ENCODE assay signal across 14 cellular contexts in genomic region chr5:124724357-124725039, GRCh38. TPM values are rescaled to one million over a fixed set of nuclear protein-coding genes. Genes with fewer than 3 reads are reported as not detected.
DNase-seq lines count a peak whose midpoint lies in the region; ATAC-seq and TF ChIP-seq lines count a peak whose summit lies in the region.
"Had no signal": no experiment of that assay in that cellular context is flagged by ENCODE, and none has a peak within 500 bp of the region (broad histone marks: within the 10 kb centered on the region; RNA-seq: fewer than 3 reads in every experiment).

No MANE protein-coding gene starts in this region.

- WGBS in mesendoderm (ENCODE audit: extremely low coverage, insufficient coverage, low lambda C conversion rate): no CpG with 5 or more reads among the region's 6 CpGs
- WGBS in thyroid gland, 2 donors: 94% methylated on average over 6 of the region's 6 CpGs

- H3K27me3 ChIP-seq in mesendoderm (ENCODE audit: insufficient read depth, low read length, poor library complexity) (no peaks in the 10 kb centered on the region), thyroid gland (no peaks in the 10 kb centered on the region)
- H3K27me3 ChIP-seq: SJSA1, upper lobe of left lung had no signal

- peaks cover 74% of the 10 kb centered on the region for H3K79me2 ChIP-seq in mesendoderm (ENCODE audit: control insufficient read depth, insufficient read depth, low read length)

- intact Hi-C loops in thyroid gland (cut with DNase I): no loop called here

- H4K5ac ChIP-seq in mesendoderm (ENCODE audit: low read length): no peak overlapping the region

- H3K4me1 ChIP-seq in mesendoderm (ENCODE audit: control insufficient read depth, low read depth, low read length) (peaks cover 17% of the 10 kb centered on the region), thyroid gland (peaks cover under 1 to 22% of the 10 kb centered on the region in 2 donors)
- H3K4me1 ChIP-seq: SJSA1 had no signal

- TF ChIP-seq CTCF in thyroid gland (IDR thresholded peaks at IDR 0.05): no peak

- no peak overlapping the region for H3K4ac ChIP-seq in mesendoderm (ENCODE audit: low read depth, low read length)

- H3K27ac ChIP-seq in mesendoderm (ENCODE audit: low read depth, low read length) (no peak overlapping the region), thyroid gland (no peak overlapping the region)
- H3K27ac ChIP-seq: SJSA1, upper lobe of left lung had no signal

- no peaks in the 10 kb centered on the region for H3K9me3 ChIP-seq in thyroid gland
- H3K9me3 ChIP-seq: SJSA1, upper lobe of left lung had no signal

- H2BK120ac ChIP-seq in mesendoderm (ENCODE audit: low read depth, low read length): no peak overlapping the region

- TF ChIP-seq POLR2A in thyroid gland (IDR thresholded peaks at IDR 0.05): no peak

- peaks cover 20% of the 10 kb centered on the region for H3K79me1 ChIP-seq in mesendoderm (ENCODE audit: low read length)

- H3K4me3 ChIP-seq in mesendoderm (ENCODE audit: low read length): no peak overlapping the region
- no peak overlapping the region for H3K4me3 ChIP-seq in thyroid gland (replicated peaks in 1 of 3)
- H3K4me3 ChIP-seq: SJSA1, upper lobe of left lung had no signal

- H4K8ac ChIP-seq in mesendoderm (ENCODE audit: low read depth, low read length): no peak overlapping the region

- H3K9ac ChIP-seq in mesendoderm (ENCODE audit: low read length): no peak overlapping the region

- peak; percentile 35 for ATAC-seq in GM18508 (IDR thresholded peaks at IDR 0.05; ENCODE audit: insufficient read depth, unreplicated experiment)
- peak; percentile 40 for ATAC-seq in GM21717 (IDR thresholded peaks at IDR 0.05; ENCODE audit: unreplicated experiment)
- ATAC-seq in HG03378 (IDR thresholded peaks at IDR 0.05; ENCODE audit: unreplicated experiment): peak; percentile 30
- ATAC-seq: activated CD4-positive, alpha-beta T cell treated with anti-CD3 and anti-CD28 coated beads for 36 hours had no signal

- no peak overlapping the region for H2AK5ac ChIP-seq in mesendoderm (ENCODE audit: low read length)

- H2BK15ac ChIP-seq in mesendoderm (replicated peaks; ENCODE audit: low read depth): no peak overlapping the region

- DNase-seq in mesendoderm: no peak
- no peak for DNase-seq in thyroid gland
- no peak for DNase-seq in GOT3 (lab: John Stamatoyannopoulos, UW)
- DNase-seq in T-helper 1 cell: no peak
- DNase-seq in NK-92 (lab: John Stamatoyannopoulos, UW; ENCODE audit: unreplicated experiment): no peak
- DNase-seq: activated CD4-positive, alpha-beta T cell treated with anti-CD3 and anti-CD28 coated beads for 36 hours; activated naive CD4-positive, alpha-beta T cell treated with anti-CD3 and anti-CD28 coated beads, Interleukin-2, amount 10 ng/mL, durations not matched to agents 7 days and 5 days; CD4-positive, alpha-beta T cell; cerebellar nuclear complex; upper lobe of left lung had no signal

- no peak overlapping the region for H3K4me2 ChIP-seq in mesendoderm (ENCODE audit: low read length)

- H2BK5ac ChIP-seq in mesendoderm (ENCODE audit: low read length): no peak overlapping the region

- H3K36me3 ChIP-seq in mesendoderm (ENCODE audit: control insufficient read depth, insufficient read depth, low read length) (no peaks in the 10 kb centered on the region), thyroid gland (no peaks in the 10 kb centered on the region)
- H3K36me3 ChIP-seq: SJSA1, upper lobe of left lung had no signal

- H3K56ac ChIP-seq in mesendoderm (ENCODE audit: low read length): no peak overlapping the region

- H3K23ac ChIP-seq in mesendoderm (ENCODE audit: low read length): no peak overlapping the region

- H3K18ac ChIP-seq in mesendoderm (ENCODE audit: low read length): peak overlapping the region; percentile 22

RNA-seq across cellular contexts. Expression of gene ZNF608, which starts 21.9 kb away (rescaled TPM):
- 45.0 TPM for polyA plus RNA-seq in mesendoderm (2013, experiment 1 of 2)
- 42.8 TPM for polyA plus RNA-seq in mesendoderm (2013, experiment 2 of 2)
- 10 to 100 TPM; 32.0 to 60.2 (median 36.8) TPM for total RNA-seq in thyroid gland
- total RNA-seq: activated CD4-positive, alpha-beta T cell treated with anti-CD3 and anti-CD28 coated beads for 36 hours had no signal
